In the genomic region with DNA sequence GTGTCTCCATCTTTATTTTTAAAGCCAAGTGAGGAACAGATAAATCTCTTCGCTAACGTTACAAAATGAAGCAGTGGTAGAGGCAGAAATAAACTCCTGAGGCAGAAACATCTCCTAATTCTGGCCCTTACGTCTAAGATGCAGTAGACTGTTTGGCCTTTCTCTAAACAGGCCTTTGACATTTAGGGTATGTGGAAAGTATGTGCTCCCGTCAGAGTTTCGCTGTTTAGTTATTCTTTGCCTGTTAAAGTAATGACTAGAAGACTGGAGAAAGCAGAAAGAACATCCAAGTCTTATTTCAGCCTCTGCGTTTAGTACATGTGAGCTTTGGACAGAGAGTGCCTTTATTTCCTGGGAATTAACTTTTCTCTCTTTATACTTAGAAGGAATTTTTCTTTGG, we compare ENCODE assay signal across 24 cellular contexts.
A peak's percentile ranks its signal among the peaks of the same experiment; 100 is the strongest.
DNase-seq lines count a peak whose midpoint lies in the region; ATAC-seq, FAIRE-seq and TF ChIP-seq lines count a peak whose summit lies in the region.
"Had no signal": no experiment of that assay in that cellular context is flagged by ENCODE, and none has a peak within 500 bp of the region (broad histone marks: within the 10 kb centered on the region; RNA-seq: fewer than 3 reads in every experiment).

No MANE protein-coding gene starts in this region.

- POLR2A ChIA-PET in A549 (lab: Yijun Ruan, JAX) = no interaction called here

- no peaks in the 10 kb centered on the region for H3K79me2 ChIP-seq in hepatocyte

- intact Hi-C loops in ascending aorta (cut with DNase I) (no loop called here), sciatic nerve (cut with DNase I) (no loop called here)

- 92% methylated on average over 6 of the region's 6 CpGs for WGBS in A549 (ENCODE audit: missing lambda C conversion rate)
- 45% methylated on average over 6 of the region's 6 CpGs for WGBS in hepatocyte (ENCODE audit: low lambda C conversion rate, missing lambda C conversion rate)

- CTCF ChIA-PET in A549 (lab: Yijun Ruan, JAX) = no interaction called here

- H3K4me3 ChIP-seq in A549 = no peak overlapping the region
- no peak overlapping the region for H3K4me3 ChIP-seq in ascending aorta
- no peak overlapping the region for H3K4me3 ChIP-seq in hepatocyte
- H3K4me3 ChIP-seq: dorsolateral prefrontal cortex, ovary had no signal

- no peaks in the 10 kb centered on the region for H3K9me2 ChIP-seq in hepatocyte (replicated peaks; ENCODE audit: insufficient read depth)
- H3K9me2 ChIP-seq: SK-N-SH had no signal

- no peak for TF ChIP-seq EP300 in A549 (IDR thresholded peaks at IDR 0.05)

- no peak for TF ChIP-seq RAD21 in A549 (conservative IDR thresholded peaks at IDR 0.05 in 1 of 2, IDR thresholded peaks at IDR 0.05 in 1 of 2)

- H3K27ac ChIP-seq in A549 (no peak overlapping the region), ascending aorta (peak overlapping the region; percentile 60 to 62), hepatocyte (peak overlapping the region; percentile 81)
- H3K27ac ChIP-seq: RWPE1 had no signal

- H3K4me2 ChIP-seq in A549 = no peak overlapping the region
- H3K4me2 ChIP-seq in hepatocyte = peak overlapping the region; percentile 27
- H3K4me2 ChIP-seq: SK-N-SH had no signal

- H3K9me3 ChIP-seq in A549 = 0 out of 3 replicates have a peak, but pooled peaks cover 3% of the 10 kb centered on the region
- no peaks in the 10 kb centered on the region for H3K9me3 ChIP-seq in ascending aorta
- no peaks in the 10 kb centered on the region for H3K9me3 ChIP-seq in hepatocyte (ENCODE audit: low read depth)
- H3K9me3 ChIP-seq: ovary, SK-N-SH had no signal

- TF ChIP-seq CTCF in A549 (IDR thresholded peaks at IDR 0.05) (no peak), ascending aorta (IDR thresholded peaks at IDR 0.05) (no peak), hepatocyte (IDR thresholded peaks at IDR 0.05; ENCODE audit: poor library complexity) (no peak)

- ATAC-seq in A549 (no peak), sciatic nerve (peak; percentile 26), HG02763 (IDR thresholded peaks at IDR 0.05; ENCODE audit: unreplicated experiment) (no peak), HG03039 (IDR thresholded peaks at IDR 0.05; ENCODE audit: unreplicated experiment) (no peak)
- ATAC-seq: activated CD8-positive, alpha-beta T cell treated with anti-CD3 and anti-CD28 coated beads for 36 hours; naive thymus-derived CD4-positive, alpha-beta T cell; right cardiac atrium had no signal

- H2AFZ ChIP-seq in hepatocyte = no peak overlapping the region

- H3K4me1 ChIP-seq in A549 (no peaks in the 10 kb centered on the region), ascending aorta (peaks cover 2 to 12% of the 10 kb centered on the region in 2 donors), hepatocyte (ENCODE audit: insufficient read depth) (peaks cover 32% of the 10 kb centered on the region)

- TF ChIP-seq POLR2A in A549 (IDR thresholded peaks at IDR 0.05; ENCODE audit: low read length) = no peak

- H4K20me1 ChIP-seq in hepatocyte (ENCODE audit: insufficient read depth, poor library complexity, severe bottlenecking) = no peaks in the 10 kb centered on the region

- no peaks in the 10 kb centered on the region for H3K36me3 ChIP-seq in ascending aorta
- H3K36me3 ChIP-seq in hepatocyte (replicated peaks; ENCODE audit: insufficient read depth, low read depth) = no peaks in the 10 kb centered on the region
- H3K36me3 ChIP-seq: ovary had no signal

- H3K27me3 ChIP-seq in ascending aorta (no peaks in the 10 kb centered on the region), hepatocyte (no peaks in the 10 kb centered on the region)
- H3K27me3 ChIP-seq: dorsolateral prefrontal cortex, ovary had no signal

- DNase-seq in A549 (ENCODE audit: low read depth in 1 of 2, low spot score in 1 of 2) (no peak), ascending aorta (ENCODE audit: low spot score in 2 of 2) (no peak), hepatocyte (ENCODE audit: low spot score) (no peak), sciatic nerve (ENCODE audit: low spot score) (no peak), HCEC 1CT (no peak), NCI-H1105 (lab: John Stamatoyannopoulos, UW) (no peak)
- DNase-seq: 8988T; activated CD4-positive, CD25-positive, alpha-beta regulatory T cell; activated CD8-positive, alpha-beta T cell treated with anti-CD3 and anti-CD28 coated beads for 36 hours; activated gamma-delta T cell treated with Interleukin-2 at 50 U/mL for 16 hours; activated T-cell treated with anti-CD3 and anti-CD28 coated beads, Interleukin-2, amount 50 U/mL, for 1 hour; DMS53; dorsolateral prefrontal cortex; KBM-7; mammary epithelial cell; naive thymus-derived CD4-positive, alpha-beta T cell; NCI-H1694; ovary; right cardiac atrium; SK-N-SH had no signal

- FAIRE-seq in A549 (lab: Jason Lieb, UNC) = peak; percentile 23
- FAIRE-seq: frontal cortex had no signal

TF ChIP-seq in A549, 52 proteins besides CTCF, POLR2A, EP300 and RAD21:
- TF ChIP-seq, protein P1, sequence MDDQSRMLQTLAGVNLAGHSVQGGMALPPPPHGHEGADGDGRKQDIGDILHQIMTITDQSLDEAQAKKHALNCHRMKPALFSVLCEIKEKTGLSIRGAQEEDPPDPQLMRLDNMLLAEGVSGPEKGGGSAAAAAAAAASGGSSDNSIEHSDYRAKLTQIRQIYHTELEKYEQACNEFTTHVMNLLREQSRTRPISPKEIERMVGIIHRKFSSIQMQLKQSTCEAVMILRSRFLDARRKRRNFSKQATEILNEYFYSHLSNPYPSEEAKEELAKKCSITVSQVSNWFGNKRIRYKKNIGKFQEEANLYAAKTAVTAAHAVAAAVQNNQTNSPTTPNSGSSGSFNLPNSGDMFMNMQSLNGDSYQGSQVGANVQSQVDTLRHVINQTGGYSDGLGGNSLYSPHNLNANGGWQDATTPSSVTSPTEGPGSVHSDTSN (IDR thresholded peaks at IDR 0.05) = no peak
- no peak for TF ChIP-seq BCL3 (IDR thresholded peaks at IDR 0.05)
- no peak for TF ChIP-seq HEYL (CRISPR knock-in tag; IDR thresholded peaks at IDR 0.05)
- no peak for TF ChIP-seq SMC3 (IDR thresholded peaks at IDR 0.05)
- no peak for TF ChIP-seq CEBPB (IDR thresholded peaks at IDR 0.05)
- TF ChIP-seq SREBF2 (IDR thresholded peaks at IDR 0.05) = no peak
- TF ChIP-seq KDM1A (IDR thresholded peaks at IDR 0.05; ENCODE audit: low read depth) = no peak
- no peak for TF ChIP-seq FOSL2 (IDR thresholded peaks at IDR 0.05)
- no peak for TF ChIP-seq FOSL2 (CRISPR knock-in tag; IDR thresholded peaks at IDR 0.05)
- no peak for TF ChIP-seq HOXA7 (CRISPR knock-in tag; IDR thresholded peaks at IDR 0.05)
- TF ChIP-seq FOSB (CRISPR knock-in tag; IDR thresholded peaks at IDR 0.05) = no peak
- no peak for TF ChIP-seq JUNB (IDR thresholded peaks at IDR 0.05)
- no peak for TF ChIP-seq HDAC2 (IDR thresholded peaks at IDR 0.05)
- no peak for TF ChIP-seq JUN (IDR thresholded peaks at IDR 0.05)
- no peak for TF ChIP-seq ZSCAN20 (CRISPR knock-in tag; IDR thresholded peaks at IDR 0.05)
- no peak for TF ChIP-seq POLR2AphosphoS2 (conservative IDR thresholded peaks at IDR 0.05; ENCODE audit: low read length)
- TF ChIP-seq RFX5 (IDR thresholded peaks at IDR 0.05) = no peak

Comparison
In these comparisons a context has a peak if more than half of its experiments do, and no peak if none do; other contexts are left out.
1. H3K27ac ChIP-seq: peak in ascending aorta (2 of 2) and hepatocyte (single experiment); none in A549 (0 of 2).